Comparison of ENCODE assay signal across 1 cellular context in genomic region chr12:44821702-44822101, GRCh38.
TF ChIP-seq lines count a peak whose summit lies in the region.

No MANE protein-coding gene starts in this region.

TF ChIP-seq in HEK293, 187 proteins besides CTCF, POLR2A, EP300 and RAD21 (continued from another document):
- TF ChIP-seq, protein P1, sequence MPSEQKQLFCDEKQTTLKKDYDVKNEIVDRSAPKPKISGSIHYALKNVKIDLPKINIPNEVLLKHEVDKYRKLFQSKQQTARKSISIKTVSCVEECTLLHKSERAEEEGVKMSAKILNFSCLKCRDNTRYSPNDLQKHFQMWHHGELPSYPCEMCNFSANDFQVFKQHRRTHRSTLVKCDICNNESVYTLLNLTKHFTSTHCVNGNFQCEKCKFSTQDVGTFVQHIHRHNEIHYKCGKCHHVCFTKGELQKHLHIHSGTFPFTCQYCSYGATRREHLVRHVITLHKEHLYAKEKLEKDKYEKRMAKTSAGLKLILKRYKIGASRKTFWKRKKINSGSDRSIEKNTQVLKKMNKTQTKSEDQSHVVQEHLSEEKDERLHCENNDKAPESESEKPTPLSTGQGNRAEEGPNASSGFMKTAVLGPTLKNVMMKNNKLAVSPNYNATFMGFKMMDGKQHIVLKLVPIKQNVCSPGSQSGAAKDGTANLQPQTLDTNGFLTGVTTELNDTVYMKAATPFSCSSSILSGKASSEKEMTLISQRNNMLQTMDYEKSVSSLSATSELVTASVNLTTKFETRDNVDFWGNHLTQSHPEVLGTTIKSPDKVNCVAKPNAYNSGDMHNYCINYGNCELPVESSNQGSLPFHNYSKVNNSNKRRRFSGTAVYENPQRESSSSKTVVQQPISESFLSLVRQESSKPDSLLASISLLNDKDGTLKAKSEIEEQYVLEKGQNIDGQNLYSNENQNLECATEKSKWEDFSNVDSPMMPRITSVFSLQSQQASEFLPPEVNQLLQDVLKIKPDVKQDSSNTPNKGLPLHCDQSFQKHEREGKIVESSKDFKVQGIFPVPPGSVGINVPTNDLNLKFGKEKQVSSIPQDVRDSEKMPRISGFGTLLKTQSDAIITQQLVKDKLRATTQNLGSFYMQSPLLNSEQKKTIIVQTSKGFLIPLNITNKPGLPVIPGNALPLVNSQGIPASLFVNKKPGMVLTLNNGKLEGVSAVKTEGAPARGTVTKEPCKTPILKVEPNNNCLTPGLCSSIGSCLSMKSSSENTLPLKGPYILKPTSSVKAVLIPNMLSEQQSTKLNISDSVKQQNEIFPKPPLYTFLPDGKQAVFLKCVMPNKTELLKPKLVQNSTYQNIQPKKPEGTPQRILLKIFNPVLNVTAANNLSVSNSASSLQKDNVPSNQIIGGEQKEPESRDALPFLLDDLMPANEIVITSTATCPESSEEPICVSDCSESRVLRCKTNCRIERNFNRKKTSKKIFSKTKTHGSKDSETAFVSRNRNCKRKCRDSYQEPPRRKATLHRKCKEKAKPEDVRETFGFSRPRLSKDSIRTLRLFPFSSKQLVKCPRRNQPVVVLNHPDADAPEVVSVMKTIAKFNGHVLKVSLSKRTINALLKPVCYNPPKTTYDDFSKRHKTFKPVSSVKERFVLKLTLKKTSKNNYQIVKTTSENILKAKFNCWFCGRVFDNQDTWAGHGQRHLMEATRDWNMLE (tag by site-specific recombination; conservative IDR thresholded peaks at IDR 0.05; ENCODE audit: low read depth): peak; percentile 82
- peak; percentile 66 for TF ChIP-seq ZNF623 (tag by site-specific recombination; IDR thresholded peaks at IDR 0.05)
- peak; percentile 34 for TF ChIP-seq ZNF654 (tag by site-specific recombination; IDR thresholded peaks at IDR 0.05; ENCODE audit: low read depth)
- TF ChIP-seq ZNF140 (tag by site-specific recombination; IDR thresholded peaks at IDR 0.05): peak; percentile 75; the same call in 1 of the 2 replicates
- TF ChIP-seq ZNF580 (tag by site-specific recombination; IDR thresholded peaks at IDR 0.05): peak; percentile 54; the same call in 1 of the 2 replicates
